1 cellular context compared by ENCODE assay signal in the genomic region with DNA sequence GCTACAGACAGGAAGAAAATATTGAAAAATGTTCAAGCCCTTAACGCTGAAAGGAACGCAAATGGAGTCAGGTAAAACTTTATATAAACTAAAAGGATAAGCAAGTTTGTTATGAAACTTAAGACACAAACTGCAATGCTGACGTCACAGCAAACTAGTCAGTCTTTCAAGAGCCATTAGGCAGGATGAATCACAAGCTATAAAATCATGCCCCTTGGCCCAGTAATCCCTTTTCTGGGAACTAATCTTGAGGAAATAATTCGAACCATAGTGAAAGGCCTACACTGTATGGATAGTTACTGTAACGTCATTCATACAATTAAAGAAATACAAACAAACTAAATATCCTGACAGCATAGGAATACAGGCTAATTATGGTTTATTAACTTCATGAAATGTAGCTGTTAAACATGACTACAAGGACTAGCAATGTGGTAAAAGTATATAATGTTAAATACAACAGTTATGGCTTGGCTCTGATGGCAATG.
A peak's percentile ranks its signal among the peaks of the same experiment; 100 is the strongest.
TF ChIP-seq lines count a peak whose summit lies in the region.

No MANE protein-coding gene starts in this region.

TF ChIP-seq in K562, 482 proteins besides CTCF, POLR2A, EP300 and RAD21 (continued from another document):
- TF ChIP-seq ZBTB40 (IDR thresholded peaks at IDR 0.05) (peak; percentile 52; the same call in 1 of the 2 replicates), ZBTB40 (CRISPR knock-in tag; IDR thresholded peaks at IDR 0.05) (no peak), FIP1L1 (IDR thresholded peaks at IDR 0.05; ENCODE audit: low read depth, low read length, poor library complexity, severe bottlenecking) (no peak), HMBOX1 (IDR thresholded peaks at IDR 0.05) (0 out of 2 replicates have a peak, but pooled peaks have one; percentile 19)
- TF ChIP-seq, protein P1, sequence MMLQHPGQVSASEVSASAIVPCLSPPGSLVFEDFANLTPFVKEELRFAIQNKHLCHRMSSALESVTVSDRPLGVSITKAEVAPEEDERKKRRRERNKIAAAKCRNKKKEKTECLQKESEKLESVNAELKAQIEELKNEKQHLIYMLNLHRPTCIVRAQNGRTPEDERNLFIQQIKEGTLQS (IDR thresholded peaks at IDR 0.05): peak; percentile 38; the same call in 1 of the 2 replicates
- TF ChIP-seq, protein P1 (CRISPR knock-in tag; conservative IDR thresholded peaks at IDR 0.05): no peak
